8 cellular contexts compared by ENCODE assay signal in genomic region chr1:154386643-154387352, GRCh38. TPM values are rescaled to one million over a fixed set of nuclear protein-coding genes. Genes with fewer than 3 reads are reported as not detected.
DNase-seq lines count a peak whose midpoint lies in the region; ATAC-seq and TF ChIP-seq lines count a peak whose summit lies in the region.

No MANE protein-coding gene starts in this region.

- no peak overlapping the region for H3K4me3 ChIP-seq in vagina

- DNase-seq in GM04503 (ENCODE audit: low read depth) (peak; percentile 10), HT-29 (ENCODE audit: low spot score) (no peak), GDM1 (lab: John Stamatoyannopoulos, UW) (no peak), NCI-H446 treated with DMSO at 0.1 percent for 48 hours (lab: John Stamatoyannopoulos, UW) (no peak), vagina (ENCODE audit: extremely low spot score in 2 of 2) (no peak)
- DNase-seq in activated CD8-positive, alpha-beta memory T cell treated with anti-CD3 and anti-CD28 coated beads, Interleukin-2, amount 50 U/mL, for 24 hours (ENCODE audit: extremely low read depth), result peak; percentile 68
- peak; percentile 66 for DNase-seq in natural killer cell treated with Interleukin-12 subunit alpha and Interleukin-12 subunit beta and Interleukin-15 and Interleukin-18, amount 100 ng/mL, for 72 hours (ENCODE audit: low spot score)

- TF ChIP-seq CTCF in vagina (IDR thresholded peaks at IDR 0.05), result no peak

- no peaks in the 10 kb centered on the region for H3K27me3 ChIP-seq in vagina

- no peak for TF ChIP-seq POLR2A in vagina (IDR thresholded peaks at IDR 0.05)

- H3K27ac Mint-ChIP-seq in natural killer cell treated with Interleukin-12 subunit alpha and Interleukin-12 subunit beta and Interleukin-15 and Interleukin-18, amount 100 ng/mL, for 72 hours, result peak overlapping the region; percentile 56 to 91

- intact Hi-C loops in vagina (cut with DNase I), result no loop called here

- H3K27ac ChIP-seq in vagina, result no peak overlapping the region

- H3K4me1 Mint-ChIP-seq in natural killer cell treated with Interleukin-12 subunit alpha and Interleukin-12 subunit beta and Interleukin-15 and Interleukin-18, amount 100 ng/mL, for 72 hours (ENCODE audit: low read depth in 2 of 2), result peaks cover 14 to 22% of the 10 kb centered on the region in 2 donors

- H3K27me3 Mint-ChIP-seq in natural killer cell treated with Interleukin-12 subunit alpha and Interleukin-12 subunit beta and Interleukin-15 and Interleukin-18, amount 100 ng/mL, for 72 hours, result peaks cover 0 to 2% of the 10 kb centered on the region in 2 donors

- H3K36me3 Mint-ChIP-seq in natural killer cell treated with Interleukin-12 subunit alpha and Interleukin-12 subunit beta and Interleukin-15 and Interleukin-18, amount 100 ng/mL, for 72 hours, result no peaks in the 10 kb centered on the region

- no peaks in the 10 kb centered on the region for H3K4me1 ChIP-seq in vagina

- H3K9me3 Mint-ChIP-seq in natural killer cell treated with Interleukin-12 subunit alpha and Interleukin-12 subunit beta and Interleukin-15 and Interleukin-18, amount 100 ng/mL, for 72 hours, result no peaks in the 10 kb centered on the region

- H3K4me3 Mint-ChIP-seq in natural killer cell treated with Interleukin-12 subunit alpha and Interleukin-12 subunit beta and Interleukin-15 and Interleukin-18, amount 100 ng/mL, for 72 hours, result peak overlapping the region; percentile 81

- ATAC-seq in HG03432 (IDR thresholded peaks at IDR 0.05; ENCODE audit: unreplicated experiment), result peak; percentile 74
- ATAC-seq in natural killer cell treated with Interleukin-12 subunit alpha and Interleukin-12 subunit beta and Interleukin-15 and Interleukin-18, amount 100 ng/mL, for 72 hours, result peak; percentile 85 to 97

- no peaks in the 10 kb centered on the region for H3K36me3 ChIP-seq in vagina

- no peaks in the 10 kb centered on the region for H3K9me3 ChIP-seq in vagina

RNA-seq across cellular contexts. Expression of gene IL6R, which starts 18.3 kb away (rescaled TPM):
- total RNA-seq in natural killer cell treated with Interleukin-12 subunit alpha and Interleukin-12 subunit beta and Interleukin-15 and Interleukin-18, amount 100 ng/mL, for 72 hours, result 1 to 10 TPM; 2.3 to 4.0 TPM
- 3.1 and 4.4 TPM in 2 replicates for total RNA-seq in HT-29 (2014; rRNA removed; shearing (Covaris generic))
- 50.8 TPM for total RNA-seq in vagina

Comparison
In these comparisons a context has a peak if more than half of its experiments do, and no peak if none do; other contexts are left out.
1. DNase-seq: peak in GM04503 (single experiment), activated CD8-positive, alpha-beta memory T cell treated with anti-CD3 and anti-CD28 coated beads, Interleukin-2, amount 50 U/mL, for 24 hours (single experiment) and natural killer cell treated with Interleukin-12 subunit alpha and Interleukin-12 subunit beta and Interleukin-15 and Interleukin-18, amount 100 ng/mL, for 72 hours (single experiment); none in HT-29 (single experiment), GDM1 (single experiment), NCI-H446 treated with DMSO at 0.1 percent for 48 hours (single experiment) and vagina (0 of 2).